Comparison of ENCODE assay signal across 8 cellular contexts in genomic region chr1:150575518-150576366, GRCh38. TPM values are rescaled to one million over a fixed set of nuclear protein-coding genes. Genes with fewer than 3 reads are reported as not detected.
DNase-seq lines count a peak whose midpoint lies in the region; ATAC-seq and TF ChIP-seq lines count a peak whose summit lies in the region.

No MANE protein-coding gene starts in this region.

- peaks cover 68% of the 10 kb centered on the region for H3K4me1 Mint-ChIP-seq in CD4-positive, alpha-beta T cell (ENCODE audit: low read depth)
- H3K4me1 Mint-ChIP-seq in nephron = peaks cover 46% of the 10 kb centered on the region

- no peaks in the 10 kb centered on the region for H3K9me3 ChIP-seq in CD4-positive, alpha-beta T cell (ENCODE audit: control insufficient read depth, low read length)

- H3K27ac ChIP-seq in CD4-positive, alpha-beta T cell (ENCODE audit: low read depth, low read length) = peak overlapping the region; percentile 97
- H3K27ac ChIP-seq in coronary artery = peak overlapping the region; percentile 98 to 99

- H3K4me3 Mint-ChIP-seq in CD4-positive, alpha-beta T cell = peak overlapping the region; percentile 98
- H3K4me3 Mint-ChIP-seq in nephron = peak overlapping the region; percentile 95 to 98 (median 97)

- DNase-seq in CD4-positive, alpha-beta T cell = no peak
- DNase-seq in NAMALWA (ENCODE audit: low spot score) (peak; percentile 30), coronary artery (ENCODE audit: low spot score) (no peak), superior temporal gyrus (ENCODE audit: extremely low spot score) (no peak)

- H3K9me3 Mint-ChIP-seq in CD4-positive, alpha-beta T cell = no peaks in the 10 kb centered on the region
- no peaks in the 10 kb centered on the region for H3K9me3 Mint-ChIP-seq in nephron

- H3K36me3 Mint-ChIP-seq in CD4-positive, alpha-beta T cell (ENCODE audit: low read depth) = peaks cover 96% of the 10 kb centered on the region
- H3K36me3 Mint-ChIP-seq in nephron (ENCODE audit: low read depth) = peaks cover 73% of the 10 kb centered on the region

- TF ChIP-seq CTCF in CD4-positive, alpha-beta T cell (IDR thresholded peaks at IDR 0.05) = no peak
- TF ChIP-seq CTCF in coronary artery (IDR thresholded peaks at IDR 0.05) = no peak
- no peak for TF ChIP-seq CTCF in nephron (IDR thresholded peaks at IDR 0.05; ENCODE audit: unreplicated experiment in 3 of 3)

- CTCF ChIA-PET in CD4-positive, alpha-beta T cell (lab: Charles Lee) = interaction anchor here (0.9 to 14.2 kb wide), 5 partner anchors 8 to 46 kb away, joined by 3 to 183 read pairs (median 8); no protein-coding TSS in a partner anchor

- H3K27me3 Mint-ChIP-seq in CD4-positive, alpha-beta T cell = no peaks in the 10 kb centered on the region
- H3K27me3 Mint-ChIP-seq in nephron (ENCODE audit: low read depth) = no peaks in the 10 kb centered on the region

- peak overlapping the region; percentile 87 for H3K4me3 ChIP-seq in coronary artery

- POLR2A ChIA-PET in CD4-positive, alpha-beta T cell (lab: Charles Lee) = interaction anchor here (0.5 to 15.4 kb wide), 5 partner anchors 11 to 689 kb away, joined by 4 to 1538 read pairs (median 51); partner anchors contain the start of gene ENSA

- no peaks in the 10 kb centered on the region for H3K27me3 ChIP-seq in CD4-positive, alpha-beta T cell (ENCODE audit: control insufficient read depth, insufficient read depth, low read length)

- intact Hi-C loops in CD4-positive, alpha-beta T cell (cut with DNase I, micrococcal nuclease) = no loop called here

- peak overlapping the region; percentile 98 for H3K27ac Mint-ChIP-seq in CD4-positive, alpha-beta T cell
- peak overlapping the region; percentile 37 to 73 (median 47) for H3K27ac Mint-ChIP-seq in nephron

- no peak for ATAC-seq in CD4-positive, alpha-beta T cell (ENCODE audit: poor library complexity)
- ATAC-seq in HG02623 (IDR thresholded peaks at IDR 0.05; ENCODE audit: unreplicated experiment) = no peak
- no peak for ATAC-seq in GM18498 (IDR thresholded peaks at IDR 0.05; ENCODE audit: unreplicated experiment)
- no peak for ATAC-seq in HG02610 (IDR thresholded peaks at IDR 0.05; ENCODE audit: unreplicated experiment)

RNA-seq across cellular contexts. Expression of gene MCL1, which starts 3.7 kb away (rescaled TPM):
- 100 to 1,000 TPM; 737 to 747 TPM for total RNA-seq in CD4-positive, alpha-beta T cell

RNA-seq across cellular contexts. Expression of gene ADAMTSL4, which starts 26.5 kb away (rescaled TPM):
- under 1 TPM; 0.16 to 0.22 TPM for total RNA-seq in CD4-positive, alpha-beta T cell

RNA-seq across cellular contexts. Expression of gene ENSA, which starts 53.7 kb away (rescaled TPM):
- total RNA-seq in CD4-positive, alpha-beta T cell = 100 to 1,000 TPM; 132 to 137 TPM
